9 cellular contexts compared by ENCODE assay signal in genomic region chr4:142984871-142985585, GRCh38.
DNase-seq lines count a peak whose midpoint lies in the region; ATAC-seq, FAIRE-seq and TF ChIP-seq lines count a peak whose summit lies in the region.
"Had no signal": no experiment of that assay in that cellular context is flagged by ENCODE, and none has a peak within 500 bp of the region (broad histone marks: within the 10 kb centered on the region; RNA-seq: fewer than 3 reads in every experiment).

No MANE protein-coding gene starts in this region.

- H3K27me3 Mint-ChIP-seq in Calu3 (ENCODE audit: unreplicated experiment) = no peaks in the 10 kb centered on the region
- H3K27me3 Mint-ChIP-seq in T-helper 17 cell = peaks cover 28% of the 10 kb centered on the region

- no peak overlapping the region for H3K27ac Mint-ChIP-seq in Calu3 (ENCODE audit: unreplicated experiment)
- no peak overlapping the region for H3K27ac Mint-ChIP-seq in T-helper 17 cell

- H3K4me3 Mint-ChIP-seq in Calu3 (ENCODE audit: low read depth, unreplicated experiment) (no peak overlapping the region), T-helper 17 cell (no peak overlapping the region)

- intact Hi-C loops in Calu3 (cut with micrococcal nuclease; ENCODE audit: unreplicated experiment) = loop anchor here (1.0 to 5.0 kb wide), 4 partner anchors 40 to 497 kb away; no protein-coding TSS in a partner anchor
- intact Hi-C loops in adrenal gland (cut with DNase I) = no loop called here
- intact Hi-C loops in HepG2 (cut with micrococcal nuclease; ENCODE audit: unreplicated experiment) = loop anchor here (1.0 kb wide), 3 partner anchors 40 to 194 kb away; no protein-coding TSS in a partner anchor

- FAIRE-seq in HepG2 (lab: Jason Lieb, UNC) = no peak

- H3K9me3 ChIP-seq in adrenal gland (replicated peaks in 1 of 3) (no peaks in the 10 kb centered on the region), HepG2 (ENCODE audit: low read length) (no peaks in the 10 kb centered on the region), T-helper 17 cell (ENCODE audit: control insufficient read depth, low read length, poor library complexity, severe bottlenecking) (no peaks in the 10 kb centered on the region)

- TF ChIP-seq RAD21 in Ishikawa (IDR thresholded peaks at IDR 0.05; ENCODE audit: low read depth) (peak; percentile 69), HepG2 (CRISPR knock-in tag; IDR thresholded peaks at IDR 0.05) (no peak)

- H3K27me3 ChIP-seq in adrenal gland (no peaks in the 10 kb centered on the region), HepG2 (ENCODE audit: control insufficient read depth in 1 of 2, insufficient read depth in 2 of 2, low read length in 2 of 2) (no peaks in the 10 kb centered on the region)

- BruUV-seq in Calu3 (replicated peaks; lab: Mats Ljungman, UMichigan) (no TSS peak), HepG2 (replicated peaks; lab: Mats Ljungman, UMichigan) (no TSS peak)

- H3K27ac ChIP-seq in adrenal gland = no peak overlapping the region
- no peak overlapping the region for H3K27ac ChIP-seq in HepG2 (ENCODE audit: extremely low read length, insufficient read depth, low read length)

- no peak for TF ChIP-seq POLR2A in adrenal gland (IDR thresholded peaks at IDR 0.05)
- TF ChIP-seq POLR2A in HepG2 (IDR thresholded peaks at IDR 0.05; ENCODE audit: insufficient read depth in 1 of 2, low read depth in 2 of 2, low read length in 2 of 2) = no peak

- POLR2A ChIA-PET in HepG2 (lab: Yijun Ruan, JAX) = no interaction called here

- H3K4me1 ChIP-seq in adrenal gland (replicated peaks in 1 of 2) = no peaks in the 10 kb centered on the region
- no peaks in the 10 kb centered on the region for H3K4me1 ChIP-seq in HepG2 (ENCODE audit: insufficient read depth, low read length)

- peaks cover 2% of the 10 kb centered on the region for H3K9me3 Mint-ChIP-seq in Calu3 (ENCODE audit: low read depth, unreplicated experiment)

- peak; percentile 39 for DNase-seq in Calu3
- DNase-seq in adrenal gland = no peak
- peak; percentile 23 for DNase-seq in HepG2 (ENCODE audit: low spot score)
- DNase-seq in NK-92 treated with Interleukin-12 subunit alpha and Interleukin-12 subunit beta, amount 100 ng/mL, for 24 hours (lab: John Stamatoyannopoulos, UW) = no peak
- no peak for DNase-seq in stimulated activated CD4-positive, alpha-beta T cell treated with anti-CD3 and anti-CD28 coated beads, Interleukin-2, amount 100 ng/mL, for 48 hours
- no peak for DNase-seq in T-helper 17 cell
- DNase-seq: activated CD4-positive, alpha-beta T cell treated with anti-CD3 and anti-CD28 coated beads, Interleukin-2, amount 50 U/mL, for 48 hours had no signal

- no peak overlapping the region for H3K9ac ChIP-seq in HepG2 (ENCODE audit: insufficient read depth, low read depth, low read length)

- H3K36me3 Mint-ChIP-seq in Calu3 (ENCODE audit: insufficient read depth, unreplicated experiment) (no peaks in the 10 kb centered on the region), T-helper 17 cell (ENCODE audit: low read depth) (no peaks in the 10 kb centered on the region)

- in situ Hi-C loops in HepG2 (cut with HindIII; ENCODE audit: extremely low pct_ligation_motif_present, low pct_unique_long_range_greater_than_20kb) = loop anchor here (25.0 kb wide), 2 partner anchors 202 to 502 kb away; partner anchors contain the start of gene USP38

- H3K4me3 ChIP-seq in adrenal gland = no peak overlapping the region
- H3K4me3 ChIP-seq in HepG2 (replicated peaks in 1 of 3; ENCODE audit: insufficient read depth in 1 of 3, low read depth in 2 of 3, low read length in 3 of 3) = no peak overlapping the region

- WGBS in adrenal gland, 4 donors = 41 to 53% (median 49%) methylated on average over 3 of the region's 3 CpGs
- WGBS in HepG2 (ENCODE audit: low lambda C conversion rate) = 4% methylated on average over 3 of the region's 3 CpGs

- H4K20me1 ChIP-seq in HepG2 (ENCODE audit: insufficient read depth, low read length) = no peaks in the 10 kb centered on the region

- no peak overlapping the region for H3K4me2 ChIP-seq in HepG2 (ENCODE audit: low read depth, low read length)

- no peaks in the 10 kb centered on the region for H3K36me3 ChIP-seq in adrenal gland (replicated peaks in 1 of 2)
- no peaks in the 10 kb centered on the region for H3K36me3 ChIP-seq in HepG2 (replicated peaks in 1 of 2; ENCODE audit: control insufficient read depth in 1 of 2, insufficient read depth in 2 of 2, low read length in 2 of 2)

- peak; percentile 75 for ATAC-seq in HepG2
- no peak for ATAC-seq in HG03457 (IDR thresholded peaks at IDR 0.05; ENCODE audit: unreplicated experiment)
- no peak for ATAC-seq in T-helper 17 cell

- no peaks in the 10 kb centered on the region for H3K79me2 ChIP-seq in HepG2 (ENCODE audit: insufficient read depth, low read length)

- peak; percentile 98 for TF ChIP-seq EP300 in Ishikawa (IDR thresholded peaks at IDR 0.05; ENCODE audit: borderline replicate concordance)
- TF ChIP-seq EP300 in HepG2 (IDR thresholded peaks at IDR 0.05; ENCODE audit: low read depth in 2 of 2, low read length in 2 of 2) = no peak
- TF ChIP-seq EP300 in HepG2 (CRISPR knock-in tag; IDR thresholded peaks at IDR 0.05; ENCODE audit: borderline replicate concordance) = no peak

- no peak overlapping the region for H2AFZ ChIP-seq in HepG2 (ENCODE audit: low read length)

- CTCF ChIA-PET in Calu3 (lab: Charles Lee) = interaction anchor here (0.6 to 1.9 kb wide), 6 partner anchors 36 to 528 kb away, joined by 3 to 28 read pairs (median 12); partner anchors contain the start of gene SMARCA5
- CTCF ChIA-PET in HepG2 (lab: Yijun Ruan, JAX; ENCODE audit: low intra/inter-chr PET ratio, low total read pairs) = interaction anchor here (1.3 kb wide), 1 partner anchor 498 kb away, joined by 4 read pairs; no protein-coding TSS in a partner anchor

- H3K4me1 Mint-ChIP-seq in Calu3 (ENCODE audit: low read depth, unreplicated experiment) = peaks cover 27% of the 10 kb centered on the region
- no peaks in the 10 kb centered on the region for H3K4me1 Mint-ChIP-seq in T-helper 17 cell

- TF ChIP-seq CTCF in Calu3 (IDR thresholded peaks at IDR 0.05; ENCODE audit: unreplicated experiment) = peak; percentile 58
- peak in 4 of 6 experiments; percentile 16 to 30 (median 20) for TF ChIP-seq CTCF in adrenal gland (IDR thresholded peaks at IDR 0.05)
- TF ChIP-seq CTCF in HepG2 (CRISPR knock-in tag; IDR thresholded peaks at IDR 0.05) = peak; percentile 46

TF ChIP-seq in Ishikawa, 13 proteins besides CTCF, POLR2A, EP300 and RAD21 (continues in another document):
- TF ChIP-seq TEAD4 (IDR thresholded peaks at IDR 0.05) (peak; percentile 90), REST (IDR thresholded peaks at IDR 0.05; ENCODE audit: low read depth) (no peak; the same call in 1 of the 2 replicates), EGR1 (IDR thresholded peaks at IDR 0.05) (no peak), CEBPB (IDR thresholded peaks at IDR 0.05) (peak; percentile 57; the same call in 1 of the 2 replicates)

TF ChIP-seq in HepG2, 621 proteins besides CTCF, POLR2A, EP300 and RAD21:
- TF ChIP-seq RCOR2 (CRISPR knock-in tag; IDR thresholded peaks at IDR 0.05) (no peak), TBX3 (IDR thresholded peaks at IDR 0.05; ENCODE audit: borderline replicate concordance) (no peak), ASH2L (IDR thresholded peaks at IDR 0.05; ENCODE audit: insufficient read length, low read depth, low read length) (no peak), STAG1 (CRISPR knock-in tag; IDR thresholded peaks at IDR 0.05) (peak; percentile 57), SMC3 (IDR thresholded peaks at IDR 0.05; ENCODE audit: low read length) (peak; percentile 70), ZSCAN30 (CRISPR knock-in tag; IDR thresholded peaks at IDR 0.05) (no peak), FOXP1 (IDR thresholded peaks at IDR 0.05) (peak; percentile 60; the same call in 1 of the 2 replicates), FOXP1 (CRISPR knock-in tag; IDR thresholded peaks at IDR 0.05) (no peak), ZNF362 (CRISPR knock-in tag; IDR thresholded peaks at IDR 0.05; ENCODE audit: borderline replicate concordance) (peak; percentile 81; the same call in 1 of the 2 replicates), PCBP1 (IDR thresholded peaks at IDR 0.05; ENCODE audit: borderline replicate concordance, low read depth, low read length) (no peak), MAFK (conservative IDR thresholded peaks at IDR 0.05 in 1 of 2, IDR thresholded peaks at IDR 0.05 in 1 of 2; ENCODE audit: low read length in 2 of 2) (no peak)
TF ChIP-seq in HepG2: peak in this region for 4.

Comparison
In these comparisons a context has a peak if more than half of its experiments do, and no peak if none do; other contexts are left out.
1. DNase-seq: peak in Calu3 (single experiment) and HepG2 (single experiment); none in adrenal gland (0 of 7), NK-92 treated with Interleukin-12 subunit alpha and Interleukin-12 subunit beta, amount 100 ng/mL, for 24 hours (single experiment), stimulated activated CD4-positive, alpha-beta T cell treated with anti-CD3 and anti-CD28 coated beads, Interleukin-2, amount 100 ng/mL, for 48 hours (0 of 2) and T-helper 17 cell (0 of 3).
2. intact Hi-C loops: an anchor here in Calu3 (1.0 to 5.0 kb wide) and HepG2 (1.0 kb wide); none called in adrenal gland.
3. Peak in every context shown above with its lines, with median percentiles within 50 percentile points of each other: CTCF ChIP-seq.